26 cellular contexts compared by ENCODE assay signal in genomic region chr16:67186550-67186950, GRCh38. TPM values are rescaled to one million over a fixed set of nuclear protein-coding genes. Genes with fewer than 3 reads are reported as not detected.
DNase-seq lines count a peak whose midpoint lies in the region; ATAC-seq, FAIRE-seq and TF ChIP-seq lines count a peak whose summit lies in the region.
"Had no signal": no experiment of that assay in that cellular context is flagged by ENCODE, and none has a peak within 500 bp of the region (broad histone marks: within the 10 kb centered on the region; RNA-seq: fewer than 3 reads in every experiment).

No MANE protein-coding gene starts in this region.

- H3K27me3 ChIP-seq in bronchial epithelial cell (ENCODE audit: control insufficient read depth, insufficient read depth, low read length): no peaks in the 10 kb centered on the region
- H3K27me3 ChIP-seq in ovary: no peaks in the 10 kb centered on the region
- no peaks in the 10 kb centered on the region for H3K27me3 ChIP-seq in esophagus muscularis mucosa
- H3K27me3 ChIP-seq: foreskin keratinocyte, thyroid gland had no signal

- H3K4me1 ChIP-seq in ovary (ENCODE audit: insufficient read depth) (peaks cover 3% of the 10 kb centered on the region), esophagus muscularis mucosa (peaks cover 36 to 47% (median 46%) of the 10 kb centered on the region in 4 donors)

- TF ChIP-seq POLR2A in ovary (IDR thresholded peaks at IDR 0.05) (no peak), esophagus muscularis mucosa (IDR thresholded peaks at IDR 0.05; ENCODE audit: low read depth) (no peak)

- WGBS in ovary, 3 donors: 26 to 28% (median 27%) methylated on average over 5 of the region's 5 CpGs
- WGBS in esophagus muscularis mucosa: 50% methylated on average over 2 of the region's 5 CpGs

- H3K36me3 ChIP-seq in bronchial epithelial cell (ENCODE audit: control insufficient read depth, insufficient read depth, low read length) (no peaks in the 10 kb centered on the region), ovary (no peaks in the 10 kb centered on the region), esophagus muscularis mucosa (no peaks in the 10 kb centered on the region)
- H3K36me3 ChIP-seq: BLaER1, thyroid gland had no signal

- ATAC-seq in HG03354 (IDR thresholded peaks at IDR 0.05; ENCODE audit: poor library complexity, severe bottlenecking, unreplicated experiment): no peak
- ATAC-seq: activated CD4-positive, alpha-beta T cell treated with anti-CD3 and anti-CD28 coated beads for 36 hours; foreskin keratinocyte; HCT116; left colon; stimulated activated effector memory CD8-positive, alpha-beta T cell treated with anti-CD3 and anti-CD28 coated beads, Interleukin-12 subunit alpha, Interleukin-12 subunit beta, amount 100 ng/mL, for 72 hours had no signal

- intact Hi-C loops in ovary (cut with DNase I) (loop anchor here in 1 of 4 donors (10.0 kb wide), 1 partner anchor 212 kb away; no protein-coding TSS in a partner anchor), esophagus muscularis mucosa (cut with DNase I) (no loop called here)

- no peak overlapping the region for H3K4me3 ChIP-seq in bronchial epithelial cell (ENCODE audit: low read depth, low read length)
- H3K4me3 ChIP-seq in ovary: no peak overlapping the region
- no peak overlapping the region for H3K4me3 ChIP-seq in esophagus muscularis mucosa
- H3K4me3 ChIP-seq: BLaER1, thyroid gland had no signal

- no peaks in the 10 kb centered on the region for H3K9me3 ChIP-seq in ovary
- H3K9me3 ChIP-seq in esophagus muscularis mucosa: no peaks in the 10 kb centered on the region
- H3K9me3 ChIP-seq: BLaER1, thyroid gland had no signal

- TF ChIP-seq CTCF in bronchial epithelial cell (IDR thresholded peaks at IDR 0.05; ENCODE audit: insufficient read depth, low read length, severe bottlenecking) (no peak), ovary (IDR thresholded peaks at IDR 0.05) (no peak), esophagus muscularis mucosa (IDR thresholded peaks at IDR 0.05) (no peak)

- no peak for FAIRE-seq in bronchial epithelial cell (lab: Jason Lieb, UNC)
- FAIRE-seq: endometrium, GM18507 had no signal

- H3K27ac ChIP-seq in ovary: no peak overlapping the region
- H3K27ac ChIP-seq in esophagus muscularis mucosa (replicated peaks in 1 of 4): no peak overlapping the region
- H3K27ac ChIP-seq: BLaER1, foreskin keratinocyte, thyroid gland had no signal

- peak; percentile 64 for DNase-seq in ELR (ENCODE audit: low read depth)
- peak; percentile 50 for DNase-seq in NCI-H226
- DNase-seq in bronchial epithelial cell (ENCODE audit: low read depth): peak; percentile 35
- DNase-seq in ovary: peak in 3 of 5 donors; percentile 34 to 42 (median 35)
- DNase-seq in esophagus muscularis mucosa (ENCODE audit: extremely low spot score): no peak
- DNase-seq in mesenteric fat pad (ENCODE audit: low spot score): no peak
- DNase-seq in activated CD8-positive, alpha-beta memory T cell treated with anti-CD3 and anti-CD28 coated beads, Interleukin-2, amount 50 U/mL, for 4 hours: no peak
- DNase-seq: activated CD4-positive, alpha-beta T cell treated with anti-CD3 and anti-CD28 coated beads for 36 hours; activated CD8-positive, alpha-beta memory T cell treated with anti-CD3 and anti-CD28 coated beads, Interleukin-2, amount 50 U/mL, for 48 hours; activated gamma-delta T cell treated with Interleukin-2 at 50 U/mL for 16 hours; anterior cingulate cortex; DMS153; foreskin keratinocyte; left colon; NCI-H1694 treated with DMSO at 0.1 percent for 48 hours; NCI-H446; posterior cingulate gyrus; stimulated activated CD4-positive, alpha-beta T cell treated with anti-CD3 and anti-CD28 coated beads, Interleukin-12 subunit alpha, Interleukin-12 subunit beta, amount 100 ng/mL, for 4 hours; thyroid gland had no signal

- TF ChIP-seq EP300 in ovary (IDR thresholded peaks at IDR 0.05) (no peak), esophagus muscularis mucosa (IDR thresholded peaks at IDR 0.05) (no peak)

RNA-seq across cellular contexts. Expression of gene MATCAP1, which starts 2.8 kb away (rescaled TPM):
- total RNA-seq in bronchial epithelial cell: 5.5 and 5.8 TPM in 2 replicates
- total RNA-seq in ovary: 10 to 100 TPM; 16.8 to 96.4 (median 65.7) TPM
- polyA plus RNA-seq in ovary: 10 to 100 TPM; 15.4 to 38.4 TPM
- 10 to 100 TPM in 2 of 4 donors, 1 to 10 TPM in 2; 7.8 to 17.7 (median 11.2) TPM for total RNA-seq in esophagus muscularis mucosa
- total RNA-seq in mesenteric fat pad: 14.5 TPM

RNA-seq across cellular contexts. Expression of gene EXOC3L1, which starts 3.4 kb away (rescaled TPM):
- total RNA-seq in bronchial epithelial cell: not detected in 2 replicates
- total RNA-seq in ovary: 10 to 100 TPM in 4 of 7 donors, 1 to 10 TPM in 3; 6.1 to 33.0 (median 16.4) TPM
- polyA plus RNA-seq in ovary: 10 to 100 TPM in 1 of 2 donors, under 1 TPM in 1; 0.32 to 12.2 TPM
- total RNA-seq in esophagus muscularis mucosa: 1 to 10 TPM; 1.2 to 4.0 (median 2.1) TPM
- 4.1 TPM for total RNA-seq in mesenteric fat pad
- total RNA-seq: foreskin keratinocyte, MCF 10A had no signal

RNA-seq across cellular contexts. Expression of gene E2F4, which starts 5.4 kb away (rescaled TPM):
- total RNA-seq in bronchial epithelial cell (47.1 and 47.6 TPM in 2 replicates), ovary (10 to 100 TPM; 36.0 to 75.7 (median 52.9) TPM), esophagus muscularis mucosa (10 to 100 TPM; 54.8 to 96.9 (median 93.1) TPM), mesenteric fat pad (68.4 TPM)
- 10 to 100 TPM; 17.6 to 36.2 TPM for polyA plus RNA-seq in ovary

RNA-seq across cellular contexts. Expression of gene ELMO3, which starts 12.4 kb away (rescaled TPM):
- 25.6 and 44.0 TPM in 2 replicates for total RNA-seq in bronchial epithelial cell
- total RNA-seq in ovary: 10 to 100 TPM in 1 of 7 donors, 1 to 10 TPM in 6; 1.1 to 14.8 (median 2.8) TPM
- 1 to 10 TPM in 1 of 2 donors, not detected in 1; 1.2 TPM for polyA plus RNA-seq in ovary
- under 1 TPM; 0.33 to 0.83 (median 0.60) TPM for total RNA-seq in esophagus muscularis mucosa
- total RNA-seq in mesenteric fat pad: 1.2 TPM

RNA-seq across cellular contexts. Expression of gene NOL3, which starts 16.2 kb away (rescaled TPM):
- total RNA-seq in bronchial epithelial cell: 28.2 and 37.8 TPM in 2 replicates
- total RNA-seq in ovary: 10 to 100 TPM; 14.1 to 31.7 (median 21.4) TPM
- 10 to 100 TPM; 17.9 to 23.1 TPM for polyA plus RNA-seq in ovary
- 10 to 100 TPM; 40.6 to 58.2 (median 45.4) TPM for total RNA-seq in esophagus muscularis mucosa
- total RNA-seq in mesenteric fat pad: 31.3 TPM

Comparison
In these comparisons a context has a peak if more than half of its experiments do, and no peak if none do; other contexts are left out.
1. DNase-seq: peak in ELR (single experiment), NCI-H226 (single experiment), bronchial epithelial cell (single experiment) and ovary (3 of 5); none in esophagus muscularis mucosa (single experiment), mesenteric fat pad (single experiment) and activated CD8-positive, alpha-beta memory T cell treated with anti-CD3 and anti-CD28 coated beads, Interleukin-2, amount 50 U/mL, for 4 hours (single experiment).